ENCODE assay signal across 1 cellular context in the genomic region with DNA sequence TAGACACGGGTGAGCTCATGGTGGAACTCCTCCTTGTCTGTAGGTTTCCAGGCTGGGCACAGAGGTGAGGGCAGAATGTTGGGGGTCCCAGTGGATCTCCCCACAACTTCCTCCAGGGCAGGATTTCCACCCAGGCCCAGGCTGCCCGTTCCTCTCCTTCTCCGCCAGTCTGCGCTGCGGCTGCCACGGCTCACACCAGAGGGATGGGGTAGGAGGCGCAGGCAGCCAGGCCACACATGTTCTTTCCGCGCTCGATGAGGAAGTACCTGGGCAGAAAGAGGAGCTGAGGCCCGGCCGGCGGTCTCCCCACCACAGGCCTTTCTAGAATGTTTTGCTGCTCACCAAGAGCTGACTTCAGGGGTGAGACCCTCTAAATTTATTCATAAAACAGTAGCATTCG.
TF ChIP-seq lines count a peak whose summit lies in the region.

No MANE protein-coding gene starts in this region.

TF ChIP-seq in GM23338, 12 proteins besides CTCF, POLR2A, EP300 and RAD21 (continued from another document):
- TF ChIP-seq, protein P1, sequence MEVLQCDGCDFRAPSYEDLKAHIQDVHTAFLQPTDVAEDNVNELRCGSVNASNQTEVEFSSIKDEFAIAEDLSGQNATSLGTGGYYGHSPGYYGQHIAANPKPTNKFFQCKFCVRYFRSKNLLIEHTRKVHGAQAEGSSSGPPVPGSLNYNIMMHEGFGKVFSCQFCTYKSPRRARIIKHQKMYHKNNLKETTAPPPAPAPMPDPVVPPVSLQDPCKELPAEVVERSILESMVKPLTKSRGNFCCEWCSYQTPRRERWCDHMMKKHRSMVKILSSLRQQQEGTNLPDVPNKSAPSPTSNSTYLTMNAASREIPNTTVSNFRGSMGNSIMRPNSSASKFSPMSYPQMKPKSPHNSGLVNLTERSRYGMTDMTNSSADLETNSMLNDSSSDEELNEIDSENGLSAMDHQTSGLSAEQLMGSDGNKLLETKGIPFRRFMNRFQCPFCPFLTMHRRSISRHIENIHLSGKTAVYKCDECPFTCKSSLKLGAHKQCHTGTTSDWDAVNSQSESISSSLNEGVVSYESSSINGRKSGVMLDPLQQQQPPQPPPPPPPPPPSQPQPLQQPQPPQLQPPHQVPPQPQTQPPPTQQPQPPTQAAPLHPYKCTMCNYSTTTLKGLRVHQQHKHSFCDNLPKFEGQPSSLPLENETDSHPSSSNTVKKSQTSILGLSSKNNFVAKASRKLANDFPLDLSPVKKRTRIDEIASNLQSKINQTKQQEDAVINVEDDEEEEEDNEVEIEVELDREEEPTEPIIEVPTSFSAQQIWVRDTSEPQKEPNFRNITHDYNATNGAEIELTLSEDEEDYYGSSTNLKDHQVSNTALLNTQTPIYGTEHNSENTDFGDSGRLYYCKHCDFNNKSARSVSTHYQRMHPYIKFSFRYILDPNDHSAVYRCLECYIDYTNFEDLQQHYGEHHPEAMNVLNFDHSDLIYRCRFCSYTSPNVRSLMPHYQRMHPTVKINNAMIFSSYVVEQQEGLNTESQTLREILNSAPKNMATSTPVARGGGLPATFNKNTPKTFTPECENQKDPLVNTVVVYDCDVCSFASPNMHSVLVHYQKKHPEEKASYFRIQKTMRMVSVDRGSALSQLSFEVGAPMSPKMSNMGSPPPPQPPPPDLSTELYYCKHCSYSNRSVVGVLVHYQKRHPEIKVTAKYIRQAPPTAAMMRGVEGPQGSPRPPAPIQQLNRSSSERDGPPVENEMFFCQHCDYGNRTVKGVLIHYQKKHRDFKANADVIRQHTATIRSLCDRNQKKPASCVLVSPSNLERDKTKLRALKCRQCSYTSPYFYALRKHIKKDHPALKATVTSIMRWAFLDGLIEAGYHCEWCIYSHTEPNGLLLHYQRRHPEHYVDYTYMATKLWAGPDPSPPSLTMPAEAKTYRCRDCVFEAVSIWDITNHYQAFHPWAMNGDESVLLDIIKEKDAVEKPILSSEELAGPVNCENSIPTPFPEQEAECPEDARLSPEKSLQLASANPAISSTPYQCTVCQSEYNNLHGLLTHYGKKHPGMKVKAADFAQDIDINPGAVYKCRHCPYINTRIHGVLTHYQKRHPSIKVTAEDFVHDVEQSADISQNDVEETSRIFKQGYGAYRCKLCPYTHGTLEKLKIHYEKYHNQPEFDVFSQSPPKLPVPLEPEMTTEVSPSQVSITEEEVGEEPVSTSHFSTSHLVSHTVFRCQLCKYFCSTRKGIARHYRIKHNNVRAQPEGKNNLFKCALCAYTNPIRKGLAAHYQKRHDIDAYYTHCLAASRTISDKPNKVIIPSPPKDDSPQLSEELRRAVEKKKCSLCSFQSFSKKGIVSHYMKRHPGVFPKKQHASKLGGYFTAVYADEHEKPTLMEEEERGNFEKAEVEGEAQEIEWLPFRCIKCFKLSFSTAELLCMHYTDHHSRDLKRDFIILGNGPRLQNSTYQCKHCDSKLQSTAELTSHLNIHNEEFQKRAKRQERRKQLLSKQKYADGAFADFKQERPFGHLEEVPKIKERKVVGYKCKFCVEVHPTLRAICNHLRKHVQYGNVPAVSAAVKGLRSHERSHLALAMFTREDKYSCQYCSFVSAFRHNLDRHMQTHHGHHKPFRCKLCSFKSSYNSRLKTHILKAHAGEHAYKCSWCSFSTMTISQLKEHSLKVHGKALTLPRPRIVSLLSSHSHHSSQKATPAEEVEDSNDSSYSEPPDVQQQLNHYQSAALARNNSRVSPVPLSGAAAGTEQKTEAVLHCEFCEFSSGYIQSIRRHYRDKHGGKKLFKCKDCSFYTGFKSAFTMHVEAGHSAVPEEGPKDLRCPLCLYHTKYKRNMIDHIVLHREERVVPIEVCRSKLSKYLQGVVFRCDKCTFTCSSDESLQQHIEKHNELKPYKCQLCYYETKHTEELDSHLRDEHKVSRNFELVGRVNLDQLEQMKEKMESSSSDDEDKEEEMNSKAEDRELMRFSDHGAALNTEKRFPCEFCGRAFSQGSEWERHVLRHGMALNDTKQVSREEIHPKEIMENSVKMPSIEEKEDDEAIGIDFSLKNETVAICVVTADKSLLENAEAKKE (CRISPR knock-in tag; IDR thresholded peaks at IDR 0.05): no peak
- TF ChIP-seq POLR2AphosphoS5 (IDR thresholded peaks at IDR 0.05; ENCODE audit: low read depth) (no peak), JUNB (IDR thresholded peaks at IDR 0.05; ENCODE audit: unreplicated experiment) (no peak), STAT1 (IDR thresholded peaks at IDR 0.05; ENCODE audit: unreplicated experiment) (no peak), CREB1 (CRISPR knock-in tag; IDR thresholded peaks at IDR 0.05; ENCODE audit: low read depth) (no peak), NANOG (IDR thresholded peaks at IDR 0.05; ENCODE audit: borderline replicate concordance) (no peak), ZNF331 (CRISPR knock-in tag; IDR thresholded peaks at IDR 0.05; ENCODE audit: low read depth) (no peak), REST (IDR thresholded peaks at IDR 0.05; ENCODE audit: unreplicated experiment) (no peak), ETS1 (IDR thresholded peaks at IDR 0.05) (no peak), EZH2phosphoT487 (IDR thresholded peaks at IDR 0.05; ENCODE audit: unreplicated experiment) (no peak)
